In genomic region chr3:107928084-107928445, GRCh38 we compare ENCODE assay signal across 8 cellular contexts.
DNase-seq lines count a peak whose midpoint lies in the region; ATAC-seq and TF ChIP-seq lines count a peak whose summit lies in the region.

No MANE protein-coding gene starts in this region.

- H3K9me3 ChIP-seq in DOHH2 (ENCODE audit: control insufficient read depth, insufficient read depth, low read length) (no peaks in the 10 kb centered on the region), neutrophil (no peaks in the 10 kb centered on the region)

- no peaks in the 10 kb centered on the region for H3K9me3 Mint-ChIP-seq in activated CD8-positive, alpha-beta T cell treated with anti-CD3 and anti-CD28 coated beads, Interleukin-2, amount 10 ng/mL, durations not matched to agents 7 days and 5 days (ENCODE audit: insufficient read depth)
- no peaks in the 10 kb centered on the region for H3K9me3 Mint-ChIP-seq in glutamatergic neuron (ENCODE audit: unreplicated experiment)

- peaks cover 21% of the 10 kb centered on the region for H3K27me3 ChIP-seq in DOHH2 (ENCODE audit: control insufficient read depth, low read length)
- H3K27me3 ChIP-seq in neutrophil = peaks cover 47% of the 10 kb centered on the region

- H3K36me3 ChIP-seq in DOHH2 (ENCODE audit: control insufficient read depth, low read length) = no peaks in the 10 kb centered on the region
- H3K36me3 ChIP-seq in neutrophil = no peaks in the 10 kb centered on the region

- peak; percentile 59 for DNase-seq in HT1080 (ENCODE audit: low read depth)
- no peak for DNase-seq in activated CD8-positive, alpha-beta T cell treated with anti-CD3 and anti-CD28 coated beads, Interleukin-2, amount 10 ng/mL, durations not matched to agents 7 days and 5 days
- DNase-seq in glutamatergic neuron = no peak
- DNase-seq in HK-2 (ENCODE audit: unreplicated experiment) = no peak
- no peak for DNase-seq in stimulated activated CD4-positive, alpha-beta T cell treated with anti-CD3 and anti-CD28 coated beads, Interleukin-2, amount 100 ng/mL, for 48 hours

- no peaks in the 10 kb centered on the region for H3K9me2 ChIP-seq in DOHH2 (replicated peaks; ENCODE audit: control insufficient read depth, low read length)

- no peak for TF ChIP-seq CTCF in DOHH2 (IDR thresholded peaks at IDR 0.05; ENCODE audit: low read depth, low read length, poor library complexity, severe bottlenecking)
- TF ChIP-seq CTCF in glutamatergic neuron (IDR thresholded peaks at IDR 0.05; ENCODE audit: partially characterized antibody, unreplicated experiment) = no peak
- TF ChIP-seq CTCF in neutrophil (IDR thresholded peaks at IDR 0.05) = no peak

- H3K4me2 ChIP-seq in DOHH2 (ENCODE audit: low read length) = peak overlapping the region; percentile 59

- CTCF ChIA-PET in activated CD8-positive, alpha-beta T cell treated with anti-CD3 and anti-CD28 coated beads, Interleukin-2, amount 10 ng/mL, durations not matched to agents 7 days and 5 days (lab: Charles Lee) = interaction anchor here (0.6 to 3.7 kb wide), 77 partner anchors 8 to 691 kb away, joined by 3 to 23 read pairs (median 4); no protein-coding TSS in a partner anchor

- H3K4me1 Mint-ChIP-seq in activated CD8-positive, alpha-beta T cell treated with anti-CD3 and anti-CD28 coated beads, Interleukin-2, amount 10 ng/mL, durations not matched to agents 7 days and 5 days (ENCODE audit: low read depth) = peaks cover 13% of the 10 kb centered on the region
- H3K4me1 Mint-ChIP-seq in glutamatergic neuron (ENCODE audit: low read depth, unreplicated experiment) = no peaks in the 10 kb centered on the region

- H4K20me1 ChIP-seq in DOHH2 (ENCODE audit: control insufficient read depth, insufficient read depth, low read depth, low read length) = no peaks in the 10 kb centered on the region

- H3K4me3 ChIP-seq in DOHH2 (ENCODE audit: low read length) (peak overlapping the region; percentile 66), neutrophil (ENCODE audit: low read depth in 1 of 2, low read length in 1 of 2) (peak overlapping the region; percentile 25 to 42)

- peaks cover 15% of the 10 kb centered on the region for H3K4me1 ChIP-seq in DOHH2 (ENCODE audit: control insufficient read depth, low read length)
- peaks cover 4 to 14% of the 10 kb centered on the region in 2 experiments for H3K4me1 ChIP-seq in neutrophil (ENCODE audit: control insufficient read depth in 1 of 2, insufficient read depth in 1 of 2, low read depth in 1 of 2, low read length in 1 of 2)

- H3K27me3 Mint-ChIP-seq in activated CD8-positive, alpha-beta T cell treated with anti-CD3 and anti-CD28 coated beads, Interleukin-2, amount 10 ng/mL, durations not matched to agents 7 days and 5 days (ENCODE audit: low read depth) = peaks cover 10% of the 10 kb centered on the region
- H3K27me3 Mint-ChIP-seq in glutamatergic neuron (ENCODE audit: unreplicated experiment) = peaks cover 2% of the 10 kb centered on the region

- no peaks in the 10 kb centered on the region for H3K36me3 Mint-ChIP-seq in activated CD8-positive, alpha-beta T cell treated with anti-CD3 and anti-CD28 coated beads, Interleukin-2, amount 10 ng/mL, durations not matched to agents 7 days and 5 days (ENCODE audit: low read depth)
- no peaks in the 10 kb centered on the region for H3K36me3 Mint-ChIP-seq in glutamatergic neuron (ENCODE audit: unreplicated experiment)

- H3K27ac ChIP-seq in DOHH2 (ENCODE audit: low read depth, low read length) = no peak overlapping the region
- H3K27ac ChIP-seq in neutrophil = no peak overlapping the region

- no peak overlapping the region for H3K27ac Mint-ChIP-seq in activated CD8-positive, alpha-beta T cell treated with anti-CD3 and anti-CD28 coated beads, Interleukin-2, amount 10 ng/mL, durations not matched to agents 7 days and 5 days
- H3K27ac Mint-ChIP-seq in glutamatergic neuron (ENCODE audit: unreplicated experiment) = peak overlapping the region; percentile 78

- no peaks in the 10 kb centered on the region for H3K79me2 ChIP-seq in DOHH2 (ENCODE audit: control insufficient read depth, low read length)

- H3K4me3 Mint-ChIP-seq in activated CD8-positive, alpha-beta T cell treated with anti-CD3 and anti-CD28 coated beads, Interleukin-2, amount 10 ng/mL, durations not matched to agents 7 days and 5 days = peak overlapping the region; percentile 78
- peak overlapping the region; percentile 92 for H3K4me3 Mint-ChIP-seq in glutamatergic neuron (ENCODE audit: unreplicated experiment)

- ATAC-seq in GM19463 (IDR thresholded peaks at IDR 0.05; ENCODE audit: unreplicated experiment) = peak; percentile 5
- peak; percentile 45 for ATAC-seq in activated CD8-positive, alpha-beta T cell treated with anti-CD3 and anti-CD28 coated beads, Interleukin-2, amount 10 ng/mL, durations not matched to agents 7 days and 5 days

- POLR2A ChIA-PET in activated CD8-positive, alpha-beta T cell treated with anti-CD3 and anti-CD28 coated beads, Interleukin-2, amount 10 ng/mL, durations not matched to agents 7 days and 5 days (lab: Charles Lee) = interaction anchor here (0.7 to 1.5 kb wide), 8 partner anchors 9 to 206 kb away, joined by 3 to 5 read pairs (median 3); no protein-coding TSS in a partner anchor

- no peaks in the 10 kb centered on the region for H3F3A ChIP-seq in DOHH2 (ENCODE audit: control insufficient read depth, insufficient read depth)
